Comparison of ENCODE assay signal across 11 cellular contexts in genomic region chr11:118953976-118954375, GRCh38. TPM values are rescaled to one million over a fixed set of nuclear protein-coding genes. Genes with fewer than 3 reads are reported as not detected.
"Had no signal": no experiment of that assay in that cellular context is flagged by ENCODE, and none has a peak within 500 bp of the region (broad histone marks: within the 10 kb centered on the region; RNA-seq: fewer than 3 reads in every experiment).

No MANE protein-coding gene starts in this region.

RNA-seq across cellular contexts. Expression of gene UPK2, which starts 2.1 kb away (rescaled TPM):
- total RNA-seq: activated CD4-positive, alpha-beta memory T cell treated with anti-CD3 and anti-CD28 coated beads for 36 hours; activated T-cell treated with anti-CD3 and anti-CD28 coated beads, Interleukin-2, amount 50 U/mL, for 4 hours; astrocyte; colonic mucosa; RPMI7951; T-helper 2 cell treated with Interferon-gamma antibody and Interleukin-4, amounts not matched to agents 100 ng/mL and 5 ng/mL, for 36 hours had no signal

RNA-seq across cellular contexts. Expression of gene FOXR1, which starts 17.6 kb away (rescaled TPM):
- total RNA-seq: activated CD4-positive, alpha-beta memory T cell treated with anti-CD3 and anti-CD28 coated beads for 36 hours; activated CD4-positive, alpha-beta T cell treated with anti-CD3 and anti-CD28 coated beads, Interleukin-2, amount 10 ng/mL, durations not matched to agents 7 days and 5 days; activated naive CD4-positive, alpha-beta T cell treated with anti-CD3 and anti-CD28 coated beads, Interleukin-2, amount 50 U/mL, for 72 hours; activated T-cell treated with anti-CD3 and anti-CD28 coated beads, Interleukin-2, amount 50 U/mL, for 4 hours; astrocyte; colonic mucosa; OCI-LY7; RPMI7951; T-helper 2 cell treated with Interferon-gamma antibody and Interleukin-4, amounts not matched to agents 100 ng/mL and 5 ng/mL, for 36 hours had no signal
- polyA plus RNA-seq: cardiac muscle cell, SK-N-SH had no signal
